In genomic region chr9:71761938-71762353, GRCh38 we compare ENCODE assay signal across 1 cellular context.
TF ChIP-seq lines count a peak whose summit lies in the region.

No MANE protein-coding gene starts in this region.

TF ChIP-seq in SK-N-SH, 30 proteins besides CTCF, POLR2A, EP300 and RAD21 (continued from another document):
- TF ChIP-seq USF2 (IDR thresholded peaks at IDR 0.05; ENCODE audit: borderline replicate concordance, low read depth, low read length) (no peak), EZH2phosphoT487 (IDR thresholded peaks at IDR 0.05; ENCODE audit: borderline replicate concordance, low read depth) (no peak)
